Comparison of ENCODE assay signal across 1 cellular context in the genomic region with DNA sequence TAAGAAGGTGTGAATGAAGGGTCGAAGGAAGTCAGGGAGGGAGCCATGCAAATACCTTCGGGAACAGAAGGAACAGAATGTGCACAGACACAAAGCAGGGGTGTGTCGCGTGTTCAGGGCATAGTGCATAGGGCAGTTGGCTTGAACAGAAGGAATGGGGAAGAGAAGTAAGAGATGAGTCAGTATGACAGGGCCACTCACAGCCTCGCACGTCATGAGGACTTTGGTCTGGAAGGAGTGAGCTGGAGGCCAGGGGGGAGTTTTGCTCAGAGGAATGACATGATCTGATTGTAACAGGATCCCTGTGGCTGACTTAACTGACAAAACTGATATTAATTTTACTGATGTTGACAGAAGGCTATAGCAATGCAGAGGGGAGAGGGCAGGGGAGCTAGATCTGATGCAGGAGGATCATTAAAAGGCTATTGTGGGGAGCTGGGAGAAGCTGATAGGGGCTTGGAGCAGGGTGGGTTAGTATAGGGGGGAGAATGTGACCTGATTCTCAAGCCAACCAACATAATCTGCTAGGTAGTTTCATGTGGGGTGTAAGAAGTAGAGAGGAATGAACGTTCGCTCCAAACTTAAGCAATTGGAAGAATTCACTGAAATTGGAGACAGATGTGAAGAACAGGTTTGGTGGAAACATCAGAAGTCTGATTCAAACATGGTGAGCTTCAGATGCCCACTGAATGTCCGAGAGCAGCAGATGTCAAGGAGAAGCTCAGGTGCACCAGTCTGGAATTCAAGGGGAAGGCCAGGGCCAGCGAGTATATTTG.
TF ChIP-seq lines count a peak whose summit lies in the region.

No MANE protein-coding gene starts in this region.

TF ChIP-seq in HepG2, 621 proteins besides CTCF, POLR2A, EP300 and RAD21 (continued from another document and continues in another):
- TF ChIP-seq, protein P1, sequence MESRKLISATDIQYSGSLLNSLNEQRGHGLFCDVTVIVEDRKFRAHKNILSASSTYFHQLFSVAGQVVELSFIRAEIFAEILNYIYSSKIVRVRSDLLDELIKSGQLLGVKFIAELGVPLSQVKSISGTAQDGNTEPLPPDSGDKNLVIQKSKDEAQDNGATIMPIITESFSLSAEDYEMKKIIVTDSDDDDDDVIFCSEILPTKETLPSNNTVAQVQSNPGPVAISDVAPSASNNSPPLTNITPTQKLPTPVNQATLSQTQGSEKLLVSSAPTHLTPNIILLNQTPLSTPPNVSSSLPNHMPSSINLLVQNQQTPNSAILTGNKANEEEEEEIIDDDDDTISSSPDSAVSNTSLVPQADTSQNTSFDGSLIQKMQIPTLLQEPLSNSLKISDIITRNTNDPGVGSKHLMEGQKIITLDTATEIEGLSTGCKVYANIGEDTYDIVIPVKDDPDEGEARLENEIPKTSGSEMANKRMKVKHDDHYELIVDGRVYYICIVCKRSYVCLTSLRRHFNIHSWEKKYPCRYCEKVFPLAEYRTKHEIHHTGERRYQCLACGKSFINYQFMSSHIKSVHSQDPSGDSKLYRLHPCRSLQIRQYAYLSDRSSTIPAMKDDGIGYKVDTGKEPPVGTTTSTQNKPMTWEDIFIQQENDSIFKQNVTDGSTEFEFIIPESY (CRISPR knock-in tag; IDR thresholded peaks at IDR 0.05), result 0 out of 2 replicates have a peak, but pooled peaks have one; percentile 57
- peak; percentile 81 for TF ChIP-seq HNF4A (CRISPR knock-in tag; IDR thresholded peaks at IDR 0.05)
- TF ChIP-seq ZNF430 (CRISPR knock-in tag; IDR thresholded peaks at IDR 0.05), result no peak
- TF ChIP-seq CREB1 (IDR thresholded peaks at IDR 0.05), result peak; percentile 89
- TF ChIP-seq CREB1 (CRISPR knock-in tag; IDR thresholded peaks at IDR 0.05), result peak; percentile 84
- TF ChIP-seq, protein P2, sequence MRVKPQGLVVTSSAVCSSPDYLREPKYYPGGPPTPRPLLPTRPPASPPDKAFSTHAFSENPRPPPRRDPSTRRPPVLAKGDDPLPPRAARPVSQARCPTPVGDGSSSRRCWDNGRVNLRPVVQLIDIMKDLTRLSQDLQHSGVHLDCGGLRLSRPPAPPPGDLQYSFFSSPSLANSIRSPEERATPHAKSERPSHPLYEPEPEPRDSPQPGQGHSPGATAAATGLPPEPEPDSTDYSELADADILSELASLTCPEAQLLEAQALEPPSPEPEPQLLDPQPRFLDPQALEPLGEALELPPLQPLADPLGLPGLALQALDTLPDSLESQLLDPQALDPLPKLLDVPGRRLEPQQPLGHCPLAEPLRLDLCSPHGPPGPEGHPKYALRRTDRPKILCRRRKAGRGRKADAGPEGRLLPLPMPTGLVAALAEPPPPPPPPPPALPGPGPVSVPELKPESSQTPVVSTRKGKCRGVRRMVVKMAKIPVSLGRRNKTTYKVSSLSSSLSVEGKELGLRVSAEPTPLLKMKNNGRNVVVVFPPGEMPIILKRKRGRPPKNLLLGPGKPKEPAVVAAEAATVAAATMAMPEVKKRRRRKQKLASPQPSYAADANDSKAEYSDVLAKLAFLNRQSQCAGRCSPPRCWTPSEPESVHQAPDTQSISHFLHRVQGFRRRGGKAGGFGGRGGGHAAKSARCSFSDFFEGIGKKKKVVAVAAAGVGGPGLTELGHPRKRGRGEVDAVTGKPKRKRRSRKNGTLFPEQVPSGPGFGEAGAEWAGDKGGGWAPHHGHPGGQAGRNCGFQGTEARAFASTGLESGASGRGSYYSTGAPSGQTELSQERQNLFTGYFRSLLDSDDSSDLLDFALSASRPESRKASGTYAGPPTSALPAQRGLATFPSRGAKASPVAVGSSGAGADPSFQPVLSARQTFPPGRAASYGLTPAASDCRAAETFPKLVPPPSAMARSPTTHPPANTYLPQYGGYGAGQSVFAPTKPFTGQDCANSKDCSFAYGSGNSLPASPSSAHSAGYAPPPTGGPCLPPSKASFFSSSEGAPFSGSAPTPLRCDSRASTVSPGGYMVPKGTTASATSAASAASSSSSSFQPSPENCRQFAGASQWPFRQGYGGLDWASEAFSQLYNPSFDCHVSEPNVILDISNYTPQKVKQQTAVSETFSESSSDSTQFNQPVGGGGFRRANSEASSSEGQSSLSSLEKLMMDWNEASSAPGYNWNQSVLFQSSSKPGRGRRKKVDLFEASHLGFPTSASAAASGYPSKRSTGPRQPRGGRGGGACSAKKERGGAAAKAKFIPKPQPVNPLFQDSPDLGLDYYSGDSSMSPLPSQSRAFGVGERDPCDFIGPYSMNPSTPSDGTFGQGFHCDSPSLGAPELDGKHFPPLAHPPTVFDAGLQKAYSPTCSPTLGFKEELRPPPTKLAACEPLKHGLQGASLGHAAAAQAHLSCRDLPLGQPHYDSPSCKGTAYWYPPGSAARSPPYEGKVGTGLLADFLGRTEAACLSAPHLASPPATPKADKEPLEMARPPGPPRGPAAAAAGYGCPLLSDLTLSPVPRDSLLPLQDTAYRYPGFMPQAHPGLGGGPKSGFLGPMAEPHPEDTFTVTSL (CRISPR knock-in tag; IDR thresholded peaks at IDR 0.05; ENCODE audit: borderline replicate concordance), result peak; percentile 64; the same call in 1 of the 2 replicates
- TF ChIP-seq TAF1 (CRISPR knock-in tag; IDR thresholded peaks at IDR 0.05), result no peak
- TF ChIP-seq, protein P3, sequence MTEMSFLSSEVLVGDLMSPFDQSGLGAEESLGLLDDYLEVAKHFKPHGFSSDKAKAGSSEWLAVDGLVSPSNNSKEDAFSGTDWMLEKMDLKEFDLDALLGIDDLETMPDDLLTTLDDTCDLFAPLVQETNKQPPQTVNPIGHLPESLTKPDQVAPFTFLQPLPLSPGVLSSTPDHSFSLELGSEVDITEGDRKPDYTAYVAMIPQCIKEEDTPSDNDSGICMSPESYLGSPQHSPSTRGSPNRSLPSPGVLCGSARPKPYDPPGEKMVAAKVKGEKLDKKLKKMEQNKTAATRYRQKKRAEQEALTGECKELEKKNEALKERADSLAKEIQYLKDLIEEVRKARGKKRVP (CRISPR knock-in tag; IDR thresholded peaks at IDR 0.05), result peak in 1 of 2 experiments; percentile 55; a peak in 1 of 4 replicates
- 0 out of 2 replicates have a peak, but pooled peaks have one; percentile 29 for TF ChIP-seq ZNF589 (CRISPR knock-in tag; conservative IDR thresholded peaks at IDR 0.05)
- 0 out of 2 replicates have a peak, but pooled peaks have one; percentile 19 for TF ChIP-seq KDM2A (CRISPR knock-in tag; IDR thresholded peaks at IDR 0.05; ENCODE audit: borderline replicate concordance, low read depth)
- no peak for TF ChIP-seq GABPA (IDR thresholded peaks at IDR 0.05; ENCODE audit: low read depth, low read length)
- 0 out of 2 replicates have a peak, but pooled peaks have one; percentile 10 for TF ChIP-seq GABPA (CRISPR knock-in tag; IDR thresholded peaks at IDR 0.05; ENCODE audit: low read depth)
- peak; percentile 3; the same call in 1 of the 2 replicates for TF ChIP-seq ATF7 (IDR thresholded peaks at IDR 0.05)
- TF ChIP-seq ATF7 (CRISPR knock-in tag; IDR thresholded peaks at IDR 0.05), result no peak
- TF ChIP-seq, protein P4, sequence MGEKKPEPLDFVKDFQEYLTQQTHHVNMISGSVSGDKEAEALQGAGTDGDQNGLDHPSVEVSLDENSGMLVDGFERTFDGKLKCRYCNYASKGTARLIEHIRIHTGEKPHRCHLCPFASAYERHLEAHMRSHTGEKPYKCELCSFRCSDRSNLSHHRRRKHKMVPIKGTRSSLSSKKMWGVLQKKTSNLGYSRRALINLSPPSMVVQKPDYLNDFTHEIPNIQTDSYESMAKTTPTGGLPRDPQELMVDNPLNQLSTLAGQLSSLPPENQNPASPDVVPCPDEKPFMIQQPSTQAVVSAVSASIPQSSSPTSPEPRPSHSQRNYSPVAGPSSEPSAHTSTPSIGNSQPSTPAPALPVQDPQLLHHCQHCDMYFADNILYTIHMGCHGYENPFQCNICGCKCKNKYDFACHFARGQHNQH (CRISPR knock-in tag; IDR thresholded peaks at IDR 0.05), result 0 out of 2 replicates have a peak, but pooled peaks have one; percentile 2
- TF ChIP-seq, protein P5, sequence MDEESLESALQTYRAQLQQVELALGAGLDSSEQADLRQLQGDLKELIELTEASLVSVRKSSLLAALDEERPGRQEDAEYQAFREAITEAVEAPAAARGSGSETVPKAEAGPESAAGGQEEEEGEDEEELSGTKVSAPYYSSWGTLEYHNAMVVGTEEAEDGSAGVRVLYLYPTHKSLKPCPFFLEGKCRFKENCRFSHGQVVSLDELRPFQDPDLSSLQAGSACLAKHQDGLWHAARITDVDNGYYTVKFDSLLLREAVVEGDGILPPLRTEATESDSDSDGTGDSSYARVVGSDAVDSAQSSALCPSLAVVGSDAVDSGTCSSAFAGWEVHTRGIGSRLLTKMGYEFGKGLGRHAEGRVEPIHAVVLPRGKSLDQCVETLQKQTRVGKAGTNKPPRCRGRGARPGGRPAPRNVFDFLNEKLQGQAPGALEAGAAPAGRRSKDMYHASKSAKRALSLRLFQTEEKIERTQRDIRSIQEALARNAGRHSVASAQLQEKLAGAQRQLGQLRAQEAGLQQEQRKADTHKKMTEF (CRISPR knock-in tag; IDR thresholded peaks at IDR 0.05), result 0 out of 2 replicates have a peak, but pooled peaks have one; percentile 19
- TF ChIP-seq PITX1 (CRISPR knock-in tag; IDR thresholded peaks at IDR 0.05), result 0 out of 2 replicates have a peak, but pooled peaks have one; percentile 29
- peak; percentile 60; the same call in 1 of the 2 replicates for TF ChIP-seq ZNF24 (IDR thresholded peaks at IDR 0.05)
- TF ChIP-seq SMC3 (IDR thresholded peaks at IDR 0.05; ENCODE audit: low read length), result peak; percentile 7; the same call in 1 of the 2 replicates
- no peak for TF ChIP-seq ZC3H4 (CRISPR knock-in tag; IDR thresholded peaks at IDR 0.05; ENCODE audit: borderline replicate concordance)
- TF ChIP-seq ZSCAN25 (CRISPR knock-in tag; IDR thresholded peaks at IDR 0.05), result peak; percentile 96
- no peak for TF ChIP-seq ZNF484 (CRISPR knock-in tag; IDR thresholded peaks at IDR 0.05; ENCODE audit: borderline replicate concordance, low read depth)
- TF ChIP-seq SOX13 (IDR thresholded peaks at IDR 0.05), result no peak
- TF ChIP-seq SOX13 (CRISPR knock-in tag; conservative IDR thresholded peaks at IDR 0.05 in 1 of 2, IDR thresholded peaks at IDR 0.05 in 1 of 2), result peak in 1 of 2 experiments; percentile 30; a peak in 1 of 4 replicates
- no peak for TF ChIP-seq ZNF224 (CRISPR knock-in tag; IDR thresholded peaks at IDR 0.05)
- no peak for TF ChIP-seq EEA1 (CRISPR knock-in tag; IDR thresholded peaks at IDR 0.05; ENCODE audit: borderline replicate concordance)
- TF ChIP-seq, protein P6, sequence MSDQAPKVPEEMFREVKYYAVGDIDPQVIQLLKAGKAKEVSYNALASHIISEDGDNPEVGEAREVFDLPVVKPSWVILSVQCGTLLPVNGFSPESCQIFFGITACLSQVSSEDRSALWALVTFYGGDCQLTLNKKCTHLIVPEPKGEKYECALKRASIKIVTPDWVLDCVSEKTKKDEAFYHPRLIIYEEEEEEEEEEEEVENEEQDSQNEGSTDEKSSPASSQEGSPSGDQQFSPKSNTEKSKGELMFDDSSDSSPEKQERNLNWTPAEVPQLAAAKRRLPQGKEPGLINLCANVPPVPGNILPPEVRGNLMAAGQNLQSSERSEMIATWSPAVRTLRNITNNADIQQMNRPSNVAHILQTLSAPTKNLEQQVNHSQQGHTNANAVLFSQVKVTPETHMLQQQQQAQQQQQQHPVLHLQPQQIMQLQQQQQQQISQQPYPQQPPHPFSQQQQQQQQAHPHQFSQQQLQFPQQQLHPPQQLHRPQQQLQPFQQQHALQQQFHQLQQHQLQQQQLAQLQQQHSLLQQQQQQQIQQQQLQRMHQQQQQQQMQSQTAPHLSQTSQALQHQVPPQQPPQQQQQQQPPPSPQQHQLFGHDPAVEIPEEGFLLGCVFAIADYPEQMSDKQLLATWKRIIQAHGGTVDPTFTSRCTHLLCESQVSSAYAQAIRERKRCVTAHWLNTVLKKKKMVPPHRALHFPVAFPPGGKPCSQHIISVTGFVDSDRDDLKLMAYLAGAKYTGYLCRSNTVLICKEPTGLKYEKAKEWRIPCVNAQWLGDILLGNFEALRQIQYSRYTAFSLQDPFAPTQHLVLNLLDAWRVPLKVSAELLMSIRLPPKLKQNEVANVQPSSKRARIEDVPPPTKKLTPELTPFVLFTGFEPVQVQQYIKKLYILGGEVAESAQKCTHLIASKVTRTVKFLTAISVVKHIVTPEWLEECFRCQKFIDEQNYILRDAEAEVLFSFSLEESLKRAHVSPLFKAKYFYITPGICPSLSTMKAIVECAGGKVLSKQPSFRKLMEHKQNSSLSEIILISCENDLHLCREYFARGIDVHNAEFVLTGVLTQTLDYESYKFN (CRISPR knock-in tag; conservative IDR thresholded peaks at IDR 0.05), result peak; percentile 57
- TF ChIP-seq ATF1 (CRISPR knock-in tag; IDR thresholded peaks at IDR 0.05), result peak; percentile 83
- peak; percentile 75 for TF ChIP-seq SALL1 (CRISPR knock-in tag; IDR thresholded peaks at IDR 0.05)
- peak; percentile 96 for TF ChIP-seq TEAD3 (CRISPR knock-in tag; optimal IDR thresholded peaks at IDR 0.05; ENCODE audit: borderline replicate concordance)
- TF ChIP-seq, protein P7, sequence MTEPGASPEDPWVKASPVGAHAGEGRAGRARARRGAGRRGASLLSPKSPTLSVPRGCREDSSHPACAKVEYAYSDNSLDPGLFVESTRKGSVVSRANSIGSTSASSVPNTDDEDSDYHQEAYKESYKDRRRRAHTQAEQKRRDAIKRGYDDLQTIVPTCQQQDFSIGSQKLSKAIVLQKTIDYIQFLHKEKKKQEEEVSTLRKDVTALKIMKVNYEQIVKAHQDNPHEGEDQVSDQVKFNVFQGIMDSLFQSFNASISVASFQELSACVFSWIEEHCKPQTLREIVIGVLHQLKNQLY (CRISPR knock-in tag; IDR thresholded peaks at IDR 0.05), result peak; percentile 39; the same call in 1 of the 2 replicates
- peak; percentile 96 for TF ChIP-seq FOSL2 (CRISPR knock-in tag; IDR thresholded peaks at IDR 0.05)
- TF ChIP-seq, protein P8, sequence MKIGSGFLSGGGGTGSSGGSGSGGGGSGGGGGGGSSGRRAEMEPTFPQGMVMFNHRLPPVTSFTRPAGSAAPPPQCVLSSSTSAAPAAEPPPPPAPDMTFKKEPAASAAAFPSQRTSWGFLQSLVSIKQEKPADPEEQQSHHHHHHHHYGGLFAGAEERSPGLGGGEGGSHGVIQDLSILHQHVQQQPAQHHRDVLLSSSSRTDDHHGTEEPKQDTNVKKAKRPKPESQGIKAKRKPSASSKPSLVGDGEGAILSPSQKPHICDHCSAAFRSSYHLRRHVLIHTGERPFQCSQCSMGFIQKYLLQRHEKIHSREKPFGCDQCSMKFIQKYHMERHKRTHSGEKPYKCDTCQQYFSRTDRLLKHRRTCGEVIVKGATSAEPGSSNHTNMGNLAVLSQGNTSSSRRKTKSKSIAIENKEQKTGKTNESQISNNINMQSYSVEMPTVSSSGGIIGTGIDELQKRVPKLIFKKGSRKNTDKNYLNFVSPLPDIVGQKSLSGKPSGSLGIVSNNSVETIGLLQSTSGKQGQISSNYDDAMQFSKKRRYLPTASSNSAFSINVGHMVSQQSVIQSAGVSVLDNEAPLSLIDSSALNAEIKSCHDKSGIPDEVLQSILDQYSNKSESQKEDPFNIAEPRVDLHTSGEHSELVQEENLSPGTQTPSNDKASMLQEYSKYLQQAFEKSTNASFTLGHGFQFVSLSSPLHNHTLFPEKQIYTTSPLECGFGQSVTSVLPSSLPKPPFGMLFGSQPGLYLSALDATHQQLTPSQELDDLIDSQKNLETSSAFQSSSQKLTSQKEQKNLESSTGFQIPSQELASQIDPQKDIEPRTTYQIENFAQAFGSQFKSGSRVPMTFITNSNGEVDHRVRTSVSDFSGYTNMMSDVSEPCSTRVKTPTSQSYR (CRISPR knock-in tag; IDR thresholded peaks at IDR 0.05; ENCODE audit: borderline replicate concordance), result 0 out of 2 replicates have a peak, but pooled peaks have one; percentile 19
